1 cellular context compared by ENCODE assay signal in the genomic region with DNA sequence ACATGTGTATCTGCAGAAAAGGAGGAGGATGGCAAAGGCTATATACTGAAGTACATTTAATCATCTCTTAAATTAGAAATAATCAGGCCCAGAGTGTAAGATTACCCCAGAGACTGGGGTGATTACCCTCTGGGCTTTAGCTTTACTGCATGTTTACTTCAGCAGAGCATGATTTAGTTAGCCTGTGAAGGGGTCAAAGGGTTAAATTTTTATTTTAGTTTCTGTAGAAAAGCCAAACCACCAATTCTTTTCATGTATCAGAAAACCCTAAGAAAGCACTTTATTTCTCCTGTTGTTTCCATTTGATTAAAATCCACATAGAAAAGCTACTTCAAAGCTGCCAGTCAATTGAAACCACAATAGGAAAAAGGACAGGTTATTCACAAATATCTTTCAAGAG.
A peak's percentile ranks its signal among the peaks of the same experiment; 100 is the strongest.
TF ChIP-seq lines count a peak whose summit lies in the region.

No MANE protein-coding gene starts in this region.

TF ChIP-seq in liver, 16 proteins besides CTCF, POLR2A, EP300 and RAD21 (continued from another document):
- TF ChIP-seq NR2F2 (IDR thresholded peaks at IDR 0.05) = peak; percentile 17
TF ChIP-seq in liver: peak in this region for 2.
